ENCODE assay signal across 29 cellular contexts in the genomic region with DNA sequence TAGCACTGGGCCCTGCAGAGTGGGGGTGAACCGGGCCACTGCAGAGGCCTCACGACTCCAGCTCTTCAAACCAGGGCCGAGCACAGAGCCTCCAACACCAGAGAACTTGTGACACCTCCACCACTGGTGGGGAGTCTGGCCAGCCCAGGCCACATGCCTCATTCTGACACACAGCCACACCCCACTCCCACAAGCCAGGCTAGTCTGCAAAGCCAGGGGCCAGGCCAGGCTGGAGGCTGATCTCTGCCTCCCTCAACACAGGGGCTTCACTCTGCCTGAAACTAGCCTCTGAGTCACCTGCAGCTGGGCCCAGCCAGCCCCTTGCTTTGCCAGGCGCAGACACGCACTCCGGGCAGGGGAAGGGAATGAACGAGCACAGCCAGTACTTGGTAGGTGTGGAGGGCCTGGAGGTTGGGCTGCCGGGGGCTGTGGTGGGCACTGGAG.
DNase-seq lines count a peak whose midpoint lies in the region; ATAC-seq and TF ChIP-seq lines count a peak whose summit lies in the region.
"Had no signal": no experiment of that assay in that cellular context is flagged by ENCODE, and none has a peak within 500 bp of the region (broad histone marks: within the 10 kb centered on the region; RNA-seq: fewer than 3 reads in every experiment).

No MANE protein-coding gene starts in this region.

- intact Hi-C loops in thyroid gland (cut with DNase I) (no loop called here), uterus (cut with DNase I; ENCODE audit: low total_unique reads) (no loop called here)

- no peaks in the 10 kb centered on the region for H3K9me3 Mint-ChIP-seq in chondrocyte (ENCODE audit: low read depth)
- no peaks in the 10 kb centered on the region for H3K9me3 Mint-ChIP-seq in stimulated activated memory B cell treated with anti-CD40 and anti-IgM and Interleukin-4, amounts not matched to agents 10 μg/mL and 1 μg/mL and 100 μg/mL, for 72 hours
- H3K9me3 Mint-ChIP-seq: activated CD4-positive, alpha-beta T cell treated with anti-CD3 and anti-CD28 coated beads, Interleukin-2, amount 10 ng/mL, durations not matched to agents 24 days and 14 days; activated naive CD4-positive, alpha-beta T cell treated with anti-CD3 and anti-CD28 coated beads, Interleukin-2, amount 50 U/mL, for 72 hours; mesothelial cell of epicardium; nephron; T-helper 2 cell treated with Interferon-gamma antibody and Interleukin-4, amounts not matched to agents 5 μg/mL and 100 μg/mL, for 36 hours had no signal

- peak overlapping the region; percentile 40 to 54 (median 44) for H3K27ac ChIP-seq in thyroid gland
- no peak overlapping the region for H3K27ac ChIP-seq in uterus
- H3K27ac ChIP-seq: C4-2B, cardiac muscle cell, coronary artery, HL-60, left ventricle myocardium inferior, parathyroid adenoma, PC-9, spleen, WERI-Rb-1 had no signal

- TF ChIP-seq POLR2A in thyroid gland (IDR thresholded peaks at IDR 0.05) (no peak), uterus (IDR thresholded peaks at IDR 0.05) (no peak)

- no peak overlapping the region for H3K27ac Mint-ChIP-seq in chondrocyte (ENCODE audit: unreplicated experiment)
- no peak overlapping the region for H3K27ac Mint-ChIP-seq in stimulated activated memory B cell treated with anti-CD40 and anti-IgM and Interleukin-4, amounts not matched to agents 10 μg/mL and 1 μg/mL and 100 μg/mL, for 72 hours
- H3K27ac Mint-ChIP-seq: activated CD4-positive, alpha-beta T cell treated with anti-CD3 and anti-CD28 coated beads, Interleukin-2, amount 10 ng/mL, durations not matched to agents 24 days and 14 days; activated naive CD4-positive, alpha-beta T cell treated with anti-CD3 and anti-CD28 coated beads, Interleukin-2, amount 50 U/mL, for 72 hours; mesothelial cell of epicardium; nephron; T-helper 2 cell treated with Interferon-gamma antibody and Interleukin-4, amounts not matched to agents 5 μg/mL and 100 μg/mL, for 36 hours had no signal

- H3K4me3 ChIP-seq in H7 (ENCODE audit: insufficient read depth, low read depth, low read length): no peak overlapping the region
- no peak overlapping the region for H3K4me3 ChIP-seq in thyroid gland (replicated peaks in 1 of 3)
- no peak overlapping the region for H3K4me3 ChIP-seq in uterus
- H3K4me3 ChIP-seq: cardiac muscle cell, coronary artery, left ventricle myocardium inferior, PC-9, spleen had no signal

- TF ChIP-seq CTCF in chondrocyte (IDR thresholded peaks at IDR 0.05): no peak
- no peak for TF ChIP-seq CTCF in thyroid gland (IDR thresholded peaks at IDR 0.05)
- TF ChIP-seq CTCF in uterus (IDR thresholded peaks at IDR 0.05): no peak

- H3K9me3 ChIP-seq in thyroid gland (no peaks in the 10 kb centered on the region), uterus (no peaks in the 10 kb centered on the region)
- H3K9me3 ChIP-seq: left ventricle myocardium inferior, spleen had no signal

- peaks cover 1% of the 10 kb centered on the region for H3K27me3 Mint-ChIP-seq in chondrocyte (ENCODE audit: low read depth)
- peaks cover 24% of the 10 kb centered on the region for H3K27me3 Mint-ChIP-seq in stimulated activated memory B cell treated with anti-CD40 and anti-IgM and Interleukin-4, amounts not matched to agents 10 μg/mL and 1 μg/mL and 100 μg/mL, for 72 hours
- H3K27me3 Mint-ChIP-seq: activated CD4-positive, alpha-beta T cell treated with anti-CD3 and anti-CD28 coated beads, Interleukin-2, amount 10 ng/mL, durations not matched to agents 24 days and 14 days had no signal

- 61 to 70% methylated on average over 5 of the region's 8 CpGs for WGBS in thyroid gland, 2 donors

- no peak for ATAC-seq in stimulated activated memory B cell treated with anti-CD40 and anti-IgM and Interleukin-4, amounts not matched to agents 10 μg/mL and 1 μg/mL and 100 μg/mL, for 72 hours
- ATAC-seq: activated naive CD4-positive, alpha-beta T cell treated with anti-CD3 and anti-CD28 coated beads, Interleukin-2, amount 50 U/mL, for 72 hours; right cardiac atrium had no signal

- no peaks in the 10 kb centered on the region for H3K4me1 Mint-ChIP-seq in chondrocyte (ENCODE audit: low read depth)
- peaks cover 7% of the 10 kb centered on the region for H3K4me1 Mint-ChIP-seq in stimulated activated memory B cell treated with anti-CD40 and anti-IgM and Interleukin-4, amounts not matched to agents 10 μg/mL and 1 μg/mL and 100 μg/mL, for 72 hours
- H3K4me1 Mint-ChIP-seq: nephron had no signal

- peak; percentile 19 for DNase-seq in H7
- peak; percentile 79 for DNase-seq in chondrocyte (ENCODE audit: low spot score)
- peak; percentile 49 for DNase-seq in myocyte (ENCODE audit: low read depth)
- peak; percentile 61 to 68 for DNase-seq in thyroid gland
- no peak for DNase-seq in uterus
- DNase-seq in NCI-H82 treated with DMSO at 0.1 percent for 48 hours (lab: John Stamatoyannopoulos, UW; ENCODE audit: unreplicated experiment): no peak
- DNase-seq: activated CD4-positive, alpha-beta T cell treated with anti-CD3 and anti-CD28 coated beads, Interleukin-2, amount 10 ng/mL, durations not matched to agents 24 days and 14 days; anterior cingulate cortex; DND-41; Kasumi-1; left ventricle myocardium inferior; NCI-H1694; NCI-H524 treated with DMSO at 0.1 percent for 48 hours; right cardiac atrium; Right ventricle myocardium superior; spleen; trophoblast cell; WERI-Rb-1 had no signal

- H3K4me3 Mint-ChIP-seq in chondrocyte (ENCODE audit: unreplicated experiment): no peak overlapping the region
- no peak overlapping the region for H3K4me3 Mint-ChIP-seq in stimulated activated memory B cell treated with anti-CD40 and anti-IgM and Interleukin-4, amounts not matched to agents 10 μg/mL and 1 μg/mL and 100 μg/mL, for 72 hours
- H3K4me3 Mint-ChIP-seq: activated CD4-positive, alpha-beta T cell treated with anti-CD3 and anti-CD28 coated beads, Interleukin-2, amount 10 ng/mL, durations not matched to agents 24 days and 14 days; mesothelial cell of epicardium; nephron; T-helper 2 cell treated with Interferon-gamma antibody and Interleukin-4, amounts not matched to agents 5 μg/mL and 100 μg/mL, for 36 hours had no signal

- H3K36me3 ChIP-seq in H7 (replicated peaks; ENCODE audit: control insufficient read depth, insufficient read depth, low read length) (no peaks in the 10 kb centered on the region), thyroid gland (no peaks in the 10 kb centered on the region), uterus (no peaks in the 10 kb centered on the region)
- H3K36me3 ChIP-seq: cardiac muscle cell, left ventricle myocardium inferior, spleen, WERI-Rb-1 had no signal

- no peaks in the 10 kb centered on the region for H3K36me3 Mint-ChIP-seq in chondrocyte (ENCODE audit: low read depth)
- no peaks in the 10 kb centered on the region for H3K36me3 Mint-ChIP-seq in stimulated activated memory B cell treated with anti-CD40 and anti-IgM and Interleukin-4, amounts not matched to agents 10 μg/mL and 1 μg/mL and 100 μg/mL, for 72 hours
- H3K36me3 Mint-ChIP-seq: activated naive CD4-positive, alpha-beta T cell treated with anti-CD3 and anti-CD28 coated beads, Interleukin-2, amount 50 U/mL, for 72 hours; mesothelial cell of epicardium had no signal

- H3K27me3 ChIP-seq in H7 (ENCODE audit: control insufficient read depth, insufficient read depth, low read length) (no peaks in the 10 kb centered on the region), thyroid gland (no peaks in the 10 kb centered on the region), uterus (no peaks in the 10 kb centered on the region)
- H3K27me3 ChIP-seq: cardiac muscle cell, spleen had no signal

- H3K4me1 ChIP-seq in thyroid gland (peaks cover 16 to 26% of the 10 kb centered on the region in 2 donors), uterus (no peaks in the 10 kb centered on the region)
- H3K4me1 ChIP-seq: left ventricle myocardium inferior, parathyroid adenoma had no signal

Comparison
In these comparisons a context has a peak if more than half of its experiments do, and no peak if none do; other contexts are left out.
1. DNase-seq: peak in H7 (single experiment), chondrocyte (single experiment), myocyte (single experiment) and thyroid gland (2 of 2); none in uterus (0 of 2) and NCI-H82 treated with DMSO at 0.1 percent for 48 hours (single experiment).
2. H3K27ac ChIP-seq: peak in thyroid gland (3 of 3); none in uterus (0 of 2).